In genomic region chr13:102355251-102355650, GRCh38 we compare ENCODE assay signal across 28 cellular contexts. TPM values are rescaled to one million over a fixed set of nuclear protein-coding genes. Genes with fewer than 3 reads are reported as not detected.
"Had no signal": no experiment of that assay in that cellular context is flagged by ENCODE, and none has a peak within 500 bp of the region (broad histone marks: within the 10 kb centered on the region; RNA-seq: fewer than 3 reads in every experiment).

No MANE protein-coding gene starts in this region.

- H3K4me3 ChIP-seq: heart right ventricle, hepatocyte, left lung, lower lobe of right lung, mucosa of descending colon, pancreas, psoas muscle, right atrium auricular region, right lobe of liver, skin epidermis, stomach, testis, thyroid gland, transverse colon, upper lobe of right lung had no signal

- H3K79me2 ChIP-seq: hepatocyte had no signal

- H3K27ac ChIP-seq: heart right ventricle, hepatocyte, left lung, lower lobe of right lung, pancreas, psoas muscle, right atrium auricular region, right lobe of liver, skin epidermis, stomach, testis, thyroid gland, transverse colon, upper lobe of right lung had no signal

- H3K4me2 ChIP-seq: hepatocyte had no signal

- H2AFZ ChIP-seq: hepatocyte had no signal

- H3K27me3 ChIP-seq: heart right ventricle, hepatocyte, left lung, pancreas, right atrium auricular region, right lobe of liver, stomach, testis, thyroid gland, transverse colon, upper lobe of right lung had no signal

- ATAC-seq: heart right ventricle; left colon; left lung; lower lobe of right lung; mucosa of descending colon; naive thymus-derived CD4-positive, alpha-beta T cell; natural killer cell treated with Interleukin-12 subunit alpha and Interleukin-12 subunit beta and Interleukin-15 and Interleukin-18, amount 100 ng/mL, for 72 hours; pancreas; psoas muscle; right lobe of liver; stimulated activated naive B cell treated with anti-CD40 and anti-IgM and Interleukin-4, amounts not matched to agents 10 μg/mL and 1 μg/mL and 100 μg/mL, for 72 hours; stimulated activated naive CD8-positive, alpha-beta T cell treated with anti-CD3 and anti-CD28 coated beads, Interleukin-15, Interleukin-2, amounts not matched to agents 100 U/mL and 50 U/mL, for 24 hours; upper lobe of right lung had no signal

- DNase-seq: heart right ventricle; kidney glomerular epithelial cell; left colon; left lung; lower lobe of right lung; midbrain; mucosa of descending colon; naive thymus-derived CD4-positive, alpha-beta T cell; pancreas; posterior cingulate gyrus; psoas muscle; right lobe of liver; stimulated activated CD4-positive, alpha-beta T cell treated with anti-CD3 and anti-CD28 coated beads, Interleukin-12 subunit alpha, Interleukin-12 subunit beta, amount 100 ng/mL, for 4 hours; stimulated activated CD4-positive, alpha-beta T cell treated with anti-CD3 and anti-CD28 coated beads, Interleukin-15, amount 100 ng/mL, for 24 hours; stimulated activated CD4-positive, alpha-beta T cell treated with anti-CD3 and anti-CD28 coated beads, Interleukin-2, amount 100 ng/mL, for 24 hours; stimulated activated CD4-positive, alpha-beta T cell treated with anti-CD3 and anti-CD28 coated beads, Interleukin-4, amount 100 ng/mL, for 1 hour; stimulated activated naive B cell treated with anti-CD40 and anti-IgM and Interleukin-4, amounts not matched to agents 10 μg/mL and 1 μg/mL and 100 μg/mL, for 72 hours; stimulated activated naive CD8-positive, alpha-beta T cell treated with anti-CD3 and anti-CD28 coated beads, Interleukin-15, Interleukin-2, amounts not matched to agents 100 U/mL and 50 U/mL, for 24 hours; stomach; testis; thyroid gland; transverse colon; upper lobe of right lung had no signal

- H3K36me3 ChIP-seq: heart right ventricle, left lung, lower lobe of right lung, pancreas, right atrium auricular region, right lobe of liver, stomach, thyroid gland, transverse colon, upper lobe of right lung had no signal

- H3K9me3 ChIP-seq: heart right ventricle, left lung, lower lobe of right lung, mucosa of descending colon, pancreas, psoas muscle, right atrium auricular region, right lobe of liver, stomach, testis, thyroid gland, transverse colon, upper lobe of right lung had no signal

- H3K4me1 ChIP-seq: heart right ventricle, left lung, lower lobe of right lung, pancreas, psoas muscle, right atrium auricular region, right lobe of liver, stomach, testis, thyroid gland, transverse colon, upper lobe of right lung had no signal

RNA-seq across cellular contexts. Expression of gene FGF14, which starts 46.6 kb away (rescaled TPM):
- total RNA-seq: myocyte; naive thymus-derived CD4-positive, alpha-beta T cell; natural killer cell treated with Interleukin-12 subunit alpha and Interleukin-12 subunit beta and Interleukin-15 and Interleukin-18, amount 100 ng/mL, for 72 hours had no signal
- polyA plus RNA-seq: hepatocyte; naive thymus-derived CD4-positive, alpha-beta T cell had no signal
